21 cellular contexts compared by ENCODE assay signal in the genomic region with DNA sequence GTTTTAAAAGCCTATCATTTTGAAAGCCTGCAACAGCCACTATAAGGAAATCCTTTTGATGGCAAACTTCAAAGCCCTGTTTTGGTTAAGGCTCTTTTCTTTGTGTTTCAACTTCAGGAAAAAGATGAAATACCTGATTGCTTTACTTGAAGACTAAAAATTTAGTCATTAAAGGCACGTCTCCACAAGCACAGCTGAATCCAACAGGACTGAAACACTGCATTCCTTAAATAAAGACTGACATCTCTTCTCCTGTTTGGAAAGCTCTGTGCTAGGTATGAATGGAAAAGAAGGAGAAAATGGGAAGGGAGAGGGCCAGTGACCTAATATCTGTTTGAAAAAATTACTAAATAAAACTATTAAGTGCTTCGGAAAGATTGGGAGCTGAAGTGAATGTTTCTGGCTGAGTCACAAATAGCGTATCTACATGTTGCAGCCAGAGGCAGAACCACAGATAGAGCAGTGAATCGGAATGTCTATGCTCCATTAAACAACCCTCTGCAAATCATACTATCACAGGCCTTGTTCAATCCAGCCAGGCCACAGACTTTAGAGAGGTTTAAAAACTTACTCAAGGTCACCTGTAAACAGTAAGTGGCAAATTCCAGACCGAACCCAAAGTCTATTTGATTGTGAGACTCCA. TPM values are rescaled to one million over a fixed set of nuclear protein-coding genes. Genes with fewer than 3 reads are reported as not detected.
DNase-seq lines count a peak whose midpoint lies in the region; ATAC-seq and TF ChIP-seq lines count a peak whose summit lies in the region.
"Had no signal": no experiment of that assay in that cellular context is flagged by ENCODE, and none has a peak within 500 bp of the region (broad histone marks: within the 10 kb centered on the region; RNA-seq: fewer than 3 reads in every experiment).

No MANE protein-coding gene starts in this region.

- intact Hi-C loops in activated CD4-positive, alpha-beta T cell treated with anti-CD3 and anti-CD28 coated beads for 36 hours (cut with DNase I, micrococcal nuclease), result no loop called here

- H3K4me3 Mint-ChIP-seq in activated CD4-positive, alpha-beta T cell treated with anti-CD3 and anti-CD28 coated beads for 36 hours, result no peak overlapping the region
- H3K4me3 Mint-ChIP-seq: H9, IgD-negative memory B cell, T-cell had no signal

- no peak for ATAC-seq in activated CD4-positive, alpha-beta T cell treated with anti-CD3 and anti-CD28 coated beads for 36 hours
- ATAC-seq in omental fat pad (ENCODE audit: low FRiP score), result no peak
- ATAC-seq: naive thymus-derived CD4-positive, alpha-beta T cell; T-cell had no signal

- peaks cover 6% of the 10 kb centered on the region for H3K27me3 Mint-ChIP-seq in activated CD4-positive, alpha-beta T cell treated with anti-CD3 and anti-CD28 coated beads for 36 hours

- H3K27ac Mint-ChIP-seq in activated CD4-positive, alpha-beta T cell treated with anti-CD3 and anti-CD28 coated beads for 36 hours, result peak overlapping the region; percentile 19
- H3K27ac Mint-ChIP-seq: IgD-negative memory B cell, T-cell had no signal

- CTCF ChIA-PET in activated CD4-positive, alpha-beta T cell treated with anti-CD3 and anti-CD28 coated beads for 36 hours (lab: Charles Lee), result no interaction called here

- peaks cover 14% of the 10 kb centered on the region for H3K9me3 Mint-ChIP-seq in activated CD4-positive, alpha-beta T cell treated with anti-CD3 and anti-CD28 coated beads for 36 hours (ENCODE audit: low read depth)

- no peak for DNase-seq in activated CD4-positive, alpha-beta T cell treated with anti-CD3 and anti-CD28 coated beads for 36 hours
- no peak for DNase-seq in activated CD4-positive, alpha-beta T cell treated with anti-CD3 and anti-CD28 coated beads for 1 hour
- peak; percentile 62 for DNase-seq in astrocyte of the hippocampus (ENCODE audit: low read depth, low spot score)
- peak; percentile 48 for DNase-seq in iris pigment epithelial cell (ENCODE audit: low read depth)
- DNase-seq in superior temporal gyrus (ENCODE audit: extremely low spot score), result peak; percentile 35
- no peak for DNase-seq in SIG-M5 (lab: John Stamatoyannopoulos, UW)
- DNase-seq in stimulated activated CD4-positive, alpha-beta T cell treated with anti-CD3 and anti-CD28 coated beads, Interleukin-1b, Interleukin-23, amount 100 ng/mL, for 48 hours, result no peak
- no peak for DNase-seq in omental fat pad (ENCODE audit: low spot score)
- DNase-seq: activated CD4-positive, alpha-beta T cell treated with anti-CD3 and anti-CD28 coated beads, Interleukin-2, amount 50 U/mL, for 1 hour; activated CD8-positive, alpha-beta memory T cell treated with anti-CD3 and anti-CD28 coated beads, Interleukin-2, amount 50 U/mL, for 48 hours; activated effector memory CD4-positive, alpha-beta T cell treated with anti-CD3 and anti-CD28 coated beads, Interleukin-2, amount 50 U/mL, for 16 hours; central memory CD4-positive, alpha-beta T cell; H9; head of caudate nucleus; NCI-H1048; NCI-H2081; NCI-H510A; stimulated activated CD4-positive, alpha-beta T cell treated with anti-CD3 and anti-CD28 coated beads, Interleukin-4, amount 100 ng/mL, for 1 hour; T-cell had no signal

- peaks cover 2% of the 10 kb centered on the region for H3K4me1 Mint-ChIP-seq in activated CD4-positive, alpha-beta T cell treated with anti-CD3 and anti-CD28 coated beads for 36 hours
- H3K4me1 Mint-ChIP-seq: IgD-negative memory B cell had no signal

- POLR2A ChIA-PET in activated CD4-positive, alpha-beta T cell treated with anti-CD3 and anti-CD28 coated beads for 36 hours (lab: Charles Lee), result no interaction called here

- TF ChIP-seq CTCF in omental fat pad (IDR thresholded peaks at IDR 0.05), result no peak

- H3K36me3 Mint-ChIP-seq in activated CD4-positive, alpha-beta T cell treated with anti-CD3 and anti-CD28 coated beads for 36 hours (ENCODE audit: low read depth), result peaks cover 3% of the 10 kb centered on the region
- H3K36me3 Mint-ChIP-seq: IgD-negative memory B cell had no signal

RNA-seq across cellular contexts. Expression of gene RALBP1, which starts 21.1 kb away (rescaled TPM):
- 10 to 100 TPM; 49.4 to 51.1 TPM for total RNA-seq in activated CD4-positive, alpha-beta T cell treated with anti-CD3 and anti-CD28 coated beads for 36 hours
- total RNA-seq in omental fat pad, result 10 to 100 TPM; 60.2 to 97.6 (median 72.2) TPM

Comparison
In these comparisons a context has a peak if more than half of its experiments do, and no peak if none do; other contexts are left out.
1. DNase-seq: peak in astrocyte of the hippocampus (single experiment), iris pigment epithelial cell (single experiment) and superior temporal gyrus (single experiment); none in activated CD4-positive, alpha-beta T cell treated with anti-CD3 and anti-CD28 coated beads for 36 hours (single experiment), activated CD4-positive, alpha-beta T cell treated with anti-CD3 and anti-CD28 coated beads for 1 hour (single experiment), SIG-M5 (single experiment), stimulated activated CD4-positive, alpha-beta T cell treated with anti-CD3 and anti-CD28 coated beads, Interleukin-1b, Interleukin-23, amount 100 ng/mL, for 48 hours (single experiment) and omental fat pad (single experiment).